In genomic region chr4:183213996-183214395, GRCh38 we compare ENCODE assay signal across 23 cellular contexts.
DNase-seq lines count a peak whose midpoint lies in the region; ATAC-seq and TF ChIP-seq lines count a peak whose summit lies in the region.
"Had no signal": no experiment of that assay in that cellular context is flagged by ENCODE, and none has a peak within 500 bp of the region (broad histone marks: within the 10 kb centered on the region; RNA-seq: fewer than 3 reads in every experiment).

No MANE protein-coding gene starts in this region.

- no peaks in the 10 kb centered on the region for H3K9me3 ChIP-seq in HUES48 (ENCODE audit: control insufficient read depth, insufficient read depth, low read length)
- H3K9me3 ChIP-seq in OCI-LY7 (ENCODE audit: low read length): no peaks in the 10 kb centered on the region
- H3K9me3 ChIP-seq: A549, BE2C had no signal

- intact Hi-C loops in OCI-LY7 (cut with micrococcal nuclease; ENCODE audit: unreplicated experiment): no loop called here

- no peak overlapping the region for H3K4me3 ChIP-seq in GM23338
- H3K4me3 ChIP-seq in HUES48 (ENCODE audit: low read depth, low read length): no peak overlapping the region
- H3K4me3 ChIP-seq in OCI-LY7 (ENCODE audit: low read depth, low read length, poor library complexity, severe bottlenecking): no peak overlapping the region
- H3K4me3 ChIP-seq: A549; BLaER1 treated with 17β-estradiol and CSF1 and Interleukin-3, amounts not matched to agents 10 nM and 100 nM; GM12878 had no signal

- H3K36me3 Mint-ChIP-seq in GM23338 (ENCODE audit: low read depth): peaks cover 18% of the 10 kb centered on the region
- H3K36me3 Mint-ChIP-seq in activated naive CD4-positive, alpha-beta T cell treated with anti-CD3 and anti-CD28 coated beads, Interleukin-2, amount 10 ng/mL, durations not matched to agents 7 days and 5 days: no peaks in the 10 kb centered on the region
- H3K36me3 Mint-ChIP-seq: CD8-positive, alpha-beta memory T cell had no signal

- no peak overlapping the region for H3K9ac ChIP-seq in HUES48 (ENCODE audit: low read depth, low read length)
- H3K9ac ChIP-seq: BLaER1 treated with 17β-estradiol and CSF1 and Interleukin-3, amounts not matched to agents 10 nM and 100 nM had no signal

- POLR2A ChIA-PET in OCI-LY7 (lab: Charles Lee): interaction anchor here (1.3 kb wide), 1 partner anchor 23 kb away, joined by 6 read pairs; no protein-coding TSS in a partner anchor

- H3F3A ChIP-seq in GM23338 (replicated peaks; ENCODE audit: low read depth): no peaks in the 10 kb centered on the region

- TF ChIP-seq CTCF in GM23338 (conservative IDR thresholded peaks at IDR 0.05; ENCODE audit: low read depth in 2 of 2) (no peak), OCI-LY7 (conservative IDR thresholded peaks at IDR 0.05; ENCODE audit: low read length) (peak; percentile 34; the same call in 1 of the 2 replicates)

- H3K79me2 ChIP-seq in GM23338 (replicated peaks; ENCODE audit: insufficient read depth): peaks cover 17% of the 10 kb centered on the region
- H3K79me2 ChIP-seq in OCI-LY7 (ENCODE audit: insufficient read depth, low read depth, low read length): no peaks in the 10 kb centered on the region

- peaks cover 14% of the 10 kb centered on the region; the same call in 1 of the 2 replicates for H3K4me1 ChIP-seq in GM23338 (ENCODE audit: insufficient read depth)
- H3K4me1 ChIP-seq in HUES48 (ENCODE audit: control insufficient read depth, insufficient read depth, low read length): peaks cover 14% of the 10 kb centered on the region
- H3K4me1 ChIP-seq in OCI-LY7 (ENCODE audit: insufficient read depth, low read length, poor library complexity, severe bottlenecking): no peaks in the 10 kb centered on the region
- H3K4me1 ChIP-seq: BE2C; BLaER1 treated with 17β-estradiol and CSF1 and Interleukin-3, amounts not matched to agents 10 nM and 100 nM had no signal

- H3K4me2 ChIP-seq in GM23338 (no peak overlapping the region), OCI-LY7 (ENCODE audit: low read length) (no peak overlapping the region)
- H3K4me2 ChIP-seq: A549; BLaER1 treated with 17β-estradiol and CSF1 and Interleukin-3, amounts not matched to agents 10 nM and 100 nM had no signal

- H3K4me3 Mint-ChIP-seq in GM23338: no peak overlapping the region
- no peak overlapping the region for H3K4me3 Mint-ChIP-seq in activated naive CD4-positive, alpha-beta T cell treated with anti-CD3 and anti-CD28 coated beads, Interleukin-2, amount 10 ng/mL, durations not matched to agents 7 days and 5 days
- H3K4me3 Mint-ChIP-seq: CD14-positive monocyte; CD4-positive, alpha-beta T cell; CD8-positive, alpha-beta memory T cell had no signal

- H3K36me3 ChIP-seq in GM23338 (ENCODE audit: insufficient read depth) (peaks cover 3% of the 10 kb centered on the region; the same call in 1 of the 2 replicates), HUES48 (ENCODE audit: control insufficient read depth, insufficient read depth, low read length) (peaks cover 26% of the 10 kb centered on the region), OCI-LY7 (ENCODE audit: insufficient read depth, low read length) (no peaks in the 10 kb centered on the region)
- H3K36me3 ChIP-seq: BE2C had no signal

- no peaks in the 10 kb centered on the region for H3K27me3 ChIP-seq in GM23338 (ENCODE audit: insufficient read depth)
- no peaks in the 10 kb centered on the region for H3K27me3 ChIP-seq in HUES48 (ENCODE audit: control insufficient read depth, insufficient read depth, low read length)
- H3K27me3 ChIP-seq: BE2C; BLaER1 treated with 17β-estradiol and CSF1 and Interleukin-3, amounts not matched to agents 10 nM and 100 nM had no signal

- no peak overlapping the region for H3K27ac Mint-ChIP-seq in GM23338
- H3K27ac Mint-ChIP-seq in activated naive CD4-positive, alpha-beta T cell treated with anti-CD3 and anti-CD28 coated beads, Interleukin-2, amount 10 ng/mL, durations not matched to agents 7 days and 5 days: no peak overlapping the region
- H3K27ac Mint-ChIP-seq: CD4-positive, alpha-beta T cell; CD8-positive, alpha-beta memory T cell had no signal

- no peaks in the 10 kb centered on the region for H3K27me3 Mint-ChIP-seq in GM23338 (ENCODE audit: insufficient read depth, low read depth, poor library complexity)
- no peaks in the 10 kb centered on the region for H3K27me3 Mint-ChIP-seq in activated naive CD4-positive, alpha-beta T cell treated with anti-CD3 and anti-CD28 coated beads, Interleukin-2, amount 10 ng/mL, durations not matched to agents 7 days and 5 days
- H3K27me3 Mint-ChIP-seq: CD4-positive, alpha-beta T cell had no signal

- H3K9me2 ChIP-seq in GM23338 (ENCODE audit: insufficient read depth): no peaks in the 10 kb centered on the region
- H3K9me2 ChIP-seq in OCI-LY7 (ENCODE audit: insufficient read depth, low read length): no peaks in the 10 kb centered on the region

- CTCF ChIA-PET in OCI-LY7 (lab: Charles Lee; ENCODE audit: unreplicated experiment): no interaction called here
- CTCF ChIA-PET in activated naive CD4-positive, alpha-beta T cell treated with anti-CD3 and anti-CD28 coated beads, Interleukin-2, amount 10 ng/mL, durations not matched to agents 7 days and 5 days (lab: Charles Lee): no interaction called here

- ATAC-seq in GM23338: no peak
- ATAC-seq: A549, GM12878 had no signal

- peaks cover 18% of the 10 kb centered on the region for H3K4me1 Mint-ChIP-seq in GM23338
- H3K4me1 Mint-ChIP-seq in activated naive CD4-positive, alpha-beta T cell treated with anti-CD3 and anti-CD28 coated beads, Interleukin-2, amount 10 ng/mL, durations not matched to agents 7 days and 5 days: no peaks in the 10 kb centered on the region
- H3K4me1 Mint-ChIP-seq: CD8-positive, alpha-beta memory T cell had no signal

- no peaks in the 10 kb centered on the region for H3K9me3 Mint-ChIP-seq in GM23338
- H3K9me3 Mint-ChIP-seq in activated naive CD4-positive, alpha-beta T cell treated with anti-CD3 and anti-CD28 coated beads, Interleukin-2, amount 10 ng/mL, durations not matched to agents 7 days and 5 days: no peaks in the 10 kb centered on the region
- H3K9me3 Mint-ChIP-seq: CD14-positive monocyte; CD4-positive, alpha-beta T cell; CD8-positive, alpha-beta memory T cell had no signal

- no TSS peak for BruUV-seq in OCI-LY7 (replicated peaks; lab: Mats Ljungman, UMichigan)

- DNase-seq in GM23338 (ENCODE audit: low spot score) (no peak), OCI-LY7 (ENCODE audit: low spot score) (no peak), foreskin melanocyte (peak; percentile 69), middle frontal gyrus (ENCODE audit: extremely low spot score, low spot score) (no peak), NCI-H510A (lab: John Stamatoyannopoulos, UW) (no peak)
- DNase-seq in activated naive CD4-positive, alpha-beta T cell treated with anti-CD3 and anti-CD28 coated beads, Interleukin-2, amount 10 ng/mL, durations not matched to agents 7 days and 5 days: no peak
- DNase-seq: 8988T; ACHN; AML-193; BE2C; CD4-positive, alpha-beta T cell; CD8-positive, alpha-beta memory T cell; DMS 273 treated with DMSO at 0.1 percent for 48 hours; DMS79; EL; GDM1; GOT3; HCEC 1CT had no signal

- no peak overlapping the region for H3K27ac ChIP-seq in GM23338 (ENCODE audit: low read depth)
- peak overlapping the region; percentile 16 for H3K27ac ChIP-seq in HUES48 (ENCODE audit: low read depth, low read length)
- no peak overlapping the region for H3K27ac ChIP-seq in OCI-LY7 (ENCODE audit: low read depth, low read length, poor library complexity, severe bottlenecking)
- H3K27ac ChIP-seq: A549; BLaER1 treated with 17β-estradiol and CSF1 and Interleukin-3, amounts not matched to agents 10 nM and 100 nM had no signal

- H2AFZ ChIP-seq in GM23338 (no peak overlapping the region), OCI-LY7 (ENCODE audit: low read length) (no peak overlapping the region)

- no peaks in the 10 kb centered on the region; the same call in none of the 2 replicates for H4K20me1 ChIP-seq in GM23338 (replicated peaks; ENCODE audit: insufficient read depth)
- H4K20me1 ChIP-seq in OCI-LY7 (ENCODE audit: insufficient read depth, low read length): no peaks in the 10 kb centered on the region
- H4K20me1 ChIP-seq: BLaER1 treated with 17β-estradiol and CSF1 and Interleukin-3, amounts not matched to agents 10 nM and 100 nM had no signal

TF ChIP-seq in GM23338, 12 proteins besides CTCF, POLR2A, EP300 and RAD21:
- TF ChIP-seq POLR2AphosphoS5 (IDR thresholded peaks at IDR 0.05; ENCODE audit: low read depth) (no peak), EZH2 (IDR thresholded peaks at IDR 0.05; ENCODE audit: low read depth, unreplicated experiment) (no peak), JUNB (IDR thresholded peaks at IDR 0.05; ENCODE audit: unreplicated experiment) (no peak), NANOG (IDR thresholded peaks at IDR 0.05; ENCODE audit: borderline replicate concordance) (peak; percentile 22; the same call in 1 of the 2 replicates)
TF ChIP-seq in GM23338: peak in this region for 1.
